Comparison of ENCODE assay signal across 1 cellular context in genomic region chr7:100556541-100556940, GRCh38.
A peak's percentile ranks its signal among the peaks of the same experiment; 100 is the strongest.
TF ChIP-seq lines count a peak whose summit lies in the region.

No MANE protein-coding gene starts in this region.

TF ChIP-seq in K562, 482 proteins besides CTCF, POLR2A, EP300 and RAD21 (continued from another document):
- TF ChIP-seq, protein P1, sequence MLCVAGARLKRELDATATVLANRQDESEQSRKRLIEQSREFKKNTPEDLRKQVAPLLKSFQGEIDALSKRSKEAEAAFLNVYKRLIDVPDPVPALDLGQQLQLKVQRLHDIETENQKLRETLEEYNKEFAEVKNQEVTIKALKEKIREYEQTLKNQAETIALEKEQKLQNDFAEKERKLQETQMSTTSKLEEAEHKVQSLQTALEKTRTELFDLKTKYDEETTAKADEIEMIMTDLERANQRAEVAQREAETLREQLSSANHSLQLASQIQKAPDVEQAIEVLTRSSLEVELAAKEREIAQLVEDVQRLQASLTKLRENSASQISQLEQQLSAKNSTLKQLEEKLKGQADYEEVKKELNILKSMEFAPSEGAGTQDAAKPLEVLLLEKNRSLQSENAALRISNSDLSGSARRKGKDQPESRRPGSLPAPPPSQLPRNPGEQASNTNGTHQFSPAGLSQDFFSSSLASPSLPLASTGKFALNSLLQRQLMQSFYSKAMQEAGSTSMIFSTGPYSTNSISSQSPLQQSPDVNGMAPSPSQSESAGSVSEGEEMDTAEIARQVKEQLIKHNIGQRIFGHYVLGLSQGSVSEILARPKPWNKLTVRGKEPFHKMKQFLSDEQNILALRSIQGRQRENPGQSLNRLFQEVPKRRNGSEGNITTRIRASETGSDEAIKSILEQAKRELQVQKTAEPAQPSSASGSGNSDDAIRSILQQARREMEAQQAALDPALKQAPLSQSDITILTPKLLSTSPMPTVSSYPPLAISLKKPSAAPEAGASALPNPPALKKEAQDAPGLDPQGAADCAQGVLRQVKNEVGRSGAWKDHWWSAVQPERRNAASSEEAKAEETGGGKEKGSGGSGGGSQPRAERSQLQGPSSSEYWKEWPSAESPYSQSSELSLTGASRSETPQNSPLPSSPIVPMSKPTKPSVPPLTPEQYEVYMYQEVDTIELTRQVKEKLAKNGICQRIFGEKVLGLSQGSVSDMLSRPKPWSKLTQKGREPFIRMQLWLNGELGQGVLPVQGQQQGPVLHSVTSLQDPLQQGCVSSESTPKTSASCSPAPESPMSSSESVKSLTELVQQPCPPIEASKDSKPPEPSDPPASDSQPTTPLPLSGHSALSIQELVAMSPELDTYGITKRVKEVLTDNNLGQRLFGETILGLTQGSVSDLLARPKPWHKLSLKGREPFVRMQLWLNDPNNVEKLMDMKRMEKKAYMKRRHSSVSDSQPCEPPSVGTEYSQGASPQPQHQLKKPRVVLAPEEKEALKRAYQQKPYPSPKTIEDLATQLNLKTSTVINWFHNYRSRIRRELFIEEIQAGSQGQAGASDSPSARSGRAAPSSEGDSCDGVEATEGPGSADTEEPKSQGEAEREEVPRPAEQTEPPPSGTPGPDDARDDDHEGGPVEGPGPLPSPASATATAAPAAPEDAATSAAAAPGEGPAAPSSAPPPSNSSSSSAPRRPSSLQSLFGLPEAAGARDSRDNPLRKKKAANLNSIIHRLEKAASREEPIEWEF (CRISPR knock-in tag; IDR thresholded peaks at IDR 0.05): peak; percentile 57; the same call in 1 of the 2 replicates
- no peak for TF ChIP-seq SPI1 (IDR thresholded peaks at IDR 0.05; ENCODE audit: borderline replicate concordance, low read depth, low read length)
- TF ChIP-seq C11orf30 (IDR thresholded peaks at IDR 0.05; ENCODE audit: low read depth): peak; percentile 53; the same call in 1 of the 2 replicates
- no peak for TF ChIP-seq FOXK2 (conservative IDR thresholded peaks at IDR 0.05 in 1 of 2, IDR thresholded peaks at IDR 0.05 in 1 of 2; ENCODE audit: low read depth in 2 of 2)
- peak; percentile 35; the same call in 1 of the 2 replicates for TF ChIP-seq BACH1 (tag; IDR thresholded peaks at IDR 0.05)
- 0 out of 2 replicates have a peak, but pooled peaks have one; percentile 24 for TF ChIP-seq ZNF41 (CRISPR knock-in tag; conservative IDR thresholded peaks at IDR 0.05)
- TF ChIP-seq CEBPG (CRISPR knock-in tag; IDR thresholded peaks at IDR 0.05): no peak
- peak; percentile 64 to 85 for TF ChIP-seq CEBPG (tag; conservative IDR thresholded peaks at IDR 0.05 in 1 of 2, IDR thresholded peaks at IDR 0.05 in 1 of 2)
- peak; percentile 47; the same call in 1 of the 2 replicates for TF ChIP-seq MAFK (IDR thresholded peaks at IDR 0.05; ENCODE audit: low read length)
- TF ChIP-seq, protein P2, sequence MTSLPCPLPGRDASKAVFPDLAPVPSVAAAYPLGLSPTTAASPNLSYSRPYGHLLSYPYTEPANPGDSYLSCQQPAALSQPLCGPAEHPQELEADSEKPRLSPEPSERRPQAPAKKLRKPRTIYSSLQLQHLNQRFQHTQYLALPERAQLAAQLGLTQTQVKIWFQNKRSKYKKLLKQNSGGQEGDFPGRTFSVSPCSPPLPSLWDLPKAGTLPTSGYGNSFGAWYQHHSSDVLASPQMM (CRISPR knock-in tag; IDR thresholded peaks at IDR 0.05): no peak
- no peak for TF ChIP-seq RFX1 (IDR thresholded peaks at IDR 0.05)
- no peak for TF ChIP-seq BHLHE40 (IDR thresholded peaks at IDR 0.05; ENCODE audit: low read length)
- 0 out of 2 replicates have a peak, but pooled peaks have one; percentile 65 for TF ChIP-seq ZBTB17 (CRISPR knock-in tag; IDR thresholded peaks at IDR 0.05)
- TF ChIP-seq, protein P3, sequence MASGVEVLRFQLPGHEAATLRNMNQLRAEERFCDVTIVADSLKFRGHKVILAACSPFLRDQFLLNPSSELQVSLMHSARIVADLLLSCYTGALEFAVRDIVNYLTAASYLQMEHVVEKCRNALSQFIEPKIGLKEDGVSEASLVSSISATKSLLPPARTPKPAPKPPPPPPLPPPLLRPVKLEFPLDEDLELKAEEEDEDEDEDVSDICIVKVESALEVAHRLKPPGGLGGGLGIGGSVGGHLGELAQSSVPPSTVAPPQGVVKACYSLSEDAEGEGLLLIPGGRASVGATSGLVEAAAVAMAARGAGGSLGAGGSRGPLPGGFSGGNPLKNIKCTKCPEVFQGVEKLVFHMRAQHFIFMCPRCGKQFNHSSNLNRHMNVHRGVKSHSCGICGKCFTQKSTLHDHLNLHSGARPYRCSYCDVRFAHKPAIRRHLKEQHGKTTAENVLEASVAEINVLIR (CRISPR knock-in tag; IDR thresholded peaks at IDR 0.05): no peak
- TF ChIP-seq BRF1 (IDR thresholded peaks at IDR 0.05; ENCODE audit: borderline replicate concordance, extremely low read depth, insufficient read length): no peak
- TF ChIP-seq ZNF778 (CRISPR knock-in tag; IDR thresholded peaks at IDR 0.05): no peak
- TF ChIP-seq NFIX (CRISPR knock-in tag; IDR thresholded peaks at IDR 0.05; ENCODE audit: low read depth): no peak
- TF ChIP-seq FOSL1 (tag; conservative IDR thresholded peaks at IDR 0.05): peak; percentile 53
- 0 out of 2 replicates have a peak, but pooled peaks have one; percentile 26 for TF ChIP-seq SMAD3 (CRISPR knock-in tag; conservative IDR thresholded peaks at IDR 0.05)
- no peak for TF ChIP-seq XRCC5 (IDR thresholded peaks at IDR 0.05; ENCODE audit: low read depth, low read length)
- no peak for TF ChIP-seq TAF9B (IDR thresholded peaks at IDR 0.05; ENCODE audit: partially characterized antibody)
- no peak for TF ChIP-seq KLF13 (tag; IDR thresholded peaks at IDR 0.05; ENCODE audit: borderline replicate concordance, low read depth)
- TF ChIP-seq CEBPB (tag; IDR thresholded peaks at IDR 0.05): peak; percentile 81
- no peak for TF ChIP-seq TSC22D4 (tag; IDR thresholded peaks at IDR 0.05)
- no peak for TF ChIP-seq ZNF282 (CRISPR knock-in tag; IDR thresholded peaks at IDR 0.05)
- no peak for TF ChIP-seq ZKSCAN3 (CRISPR knock-in tag; IDR thresholded peaks at IDR 0.05)
- TF ChIP-seq MCM3 (IDR thresholded peaks at IDR 0.05): no peak
- peak in 1 of 2 experiments; percentile 59; a peak in 2 of 4 replicates for TF ChIP-seq ZNF639 (CRISPR knock-in tag; conservative IDR thresholded peaks at IDR 0.05 in 1 of 2, IDR thresholded peaks at IDR 0.05 in 1 of 2)
- TF ChIP-seq HNRNPK (IDR thresholded peaks at IDR 0.05; ENCODE audit: low read depth, low read length, poor library complexity, severe bottlenecking): no peak
- no peak for TF ChIP-seq KLF10 (CRISPR knock-in tag; IDR thresholded peaks at IDR 0.05)
- TF ChIP-seq CGGBP1 (CRISPR knock-in tag; IDR thresholded peaks at IDR 0.05): no peak
- TF ChIP-seq, protein P4, sequence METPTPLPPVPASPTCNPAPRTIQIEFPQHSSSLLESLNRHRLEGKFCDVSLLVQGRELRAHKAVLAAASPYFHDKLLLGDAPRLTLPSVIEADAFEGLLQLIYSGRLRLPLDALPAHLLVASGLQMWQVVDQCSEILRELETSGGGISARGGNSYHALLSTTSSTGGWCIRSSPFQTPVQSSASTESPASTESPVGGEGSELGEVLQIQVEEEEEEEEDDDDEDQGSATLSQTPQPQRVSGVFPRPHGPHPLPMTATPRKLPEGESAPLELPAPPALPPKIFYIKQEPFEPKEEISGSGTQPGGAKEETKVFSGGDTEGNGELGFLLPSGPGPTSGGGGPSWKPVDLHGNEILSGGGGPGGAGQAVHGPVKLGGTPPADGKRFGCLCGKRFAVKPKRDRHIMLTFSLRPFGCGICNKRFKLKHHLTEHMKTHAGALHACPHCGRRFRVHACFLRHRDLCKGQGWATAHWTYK (CRISPR knock-in tag; IDR thresholded peaks at IDR 0.05): 0 out of 2 replicates have a peak, but pooled peaks have one; percentile 13
